In genomic region chr3:46501702-46502101, GRCh38 we compare ENCODE assay signal across 33 cellular contexts. TPM values are rescaled to one million over a fixed set of nuclear protein-coding genes. Genes with fewer than 3 reads are reported as not detected.
DNase-seq lines count a peak whose midpoint lies in the region; ATAC-seq, FAIRE-seq and TF ChIP-seq lines count a peak whose summit lies in the region.
"Had no signal": no experiment of that assay in that cellular context is flagged by ENCODE, and none has a peak within 500 bp of the region (broad histone marks: within the 10 kb centered on the region; RNA-seq: fewer than 3 reads in every experiment).

No MANE protein-coding gene starts in this region.

- H3K36me3 ChIP-seq in gastrocnemius medialis: no peaks in the 10 kb centered on the region
- H3K36me3 ChIP-seq: breast epithelium, esophagus squamous epithelium, neutrophil, prostate gland, thoracic aorta had no signal

- no peak for DNase-seq in GM18507 (ENCODE audit: extremely low spot score, insufficient read length, low read depth)
- DNase-seq in RPMI7951 (ENCODE audit: low read depth): peak; percentile 45
- peak; percentile 13 for DNase-seq in fibroblast of villous mesenchyme (ENCODE audit: low read depth)
- peak in 1 of 2 donors; percentile 49 for DNase-seq in gastrocnemius medialis
- DNase-seq in NOMO-1 treated with dmso at 0.1 percent for 144 hours (lab: John Stamatoyannopoulos, UW; ENCODE audit: unreplicated experiment): no peak
- no peak for DNase-seq in erythroblast (lab: John Stamatoyannopoulos, UW)
- no peak for DNase-seq in NCI-H146 treated with DMSO at 0.1 percent for 48 hours (lab: John Stamatoyannopoulos, UW; ENCODE audit: unreplicated experiment)
- DNase-seq: activated CD4-positive, alpha-beta T cell treated with anti-CD3 and anti-CD28 coated beads, Interleukin-2, amount 50 U/mL, for 1 hour; activated CD8-positive, alpha-beta memory T cell treated with anti-CD3 and anti-CD28 coated beads, Interleukin-2, amount 50 U/mL, for 48 hours; activated naive CD4-positive, alpha-beta T cell treated with anti-CD3 and anti-CD28 coated beads, Interleukin-2, amount 50 U/mL, for 16 hours; amniotic stem cell; DMS153; effector memory CD4-positive, alpha-beta T cell; esophagus squamous epithelium; hippocampal formation; immature natural killer cell; left colon; mesendoderm; NCI-H1694; PC-9; SHP77; stimulated activated naive CD8-positive, alpha-beta T cell treated with anti-CD3 and anti-CD28 coated beads, Interleukin-15, Interleukin-2, amounts not matched to agents 100 U/mL and 50 U/mL, for 24 hours had no signal

- no peaks in the 10 kb centered on the region for H3K9me3 ChIP-seq in gastrocnemius medialis
- H3K9me3 ChIP-seq: breast epithelium, esophagus squamous epithelium, neutrophil, prostate gland, thoracic aorta had no signal

- peak; percentile 18 for FAIRE-seq in GM18507 (lab: Jason Lieb, UNC)
- FAIRE-seq: colon, urothelium cell line had no signal

- no peak for TF ChIP-seq CTCF in fibroblast of villous mesenchyme (IDR thresholded peaks at IDR 0.05; ENCODE audit: insufficient read depth, low read depth, low read length)
- no peak for TF ChIP-seq CTCF in gastrocnemius medialis (IDR thresholded peaks at IDR 0.05 in 4 of 5, conservative IDR thresholded peaks at IDR 0.05 in 1 of 5)

- peaks cover 29 to 38% of the 10 kb centered on the region in 2 donors for H3K4me1 ChIP-seq in gastrocnemius medialis
- H3K4me1 ChIP-seq: breast epithelium, esophagus squamous epithelium, prostate gland had no signal

- no peak for TF ChIP-seq POLR2A in gastrocnemius medialis (IDR thresholded peaks at IDR 0.05)
- no peak for TF ChIP-seq POLR2A in erythroblast (IDR thresholded peaks at IDR 0.05; ENCODE audit: low read length)

- H3K27ac ChIP-seq in gastrocnemius medialis: peak overlapping the region in 3 of 4 donors; percentile 64 to 77 (median 71)
- H3K27ac ChIP-seq: breast epithelium, esophagus squamous epithelium, HL-60, neutrophil, PC-9, prostate gland, thoracic aorta had no signal

- intact Hi-C loops in gastrocnemius medialis (cut with DNase I; ENCODE audit: low total_unique reads): no loop called here

- peak in 1 of 2 donors; percentile 68 for ATAC-seq in gastrocnemius medialis
- ATAC-seq: activated T-helper 17 cell treated with anti-CD3 and anti-CD28 coated beads, Interleukin-2, amount 50 U/mL, for 72 hours; left colon; stimulated activated naive CD8-positive, alpha-beta T cell treated with anti-CD3 and anti-CD28 coated beads, Interleukin-15, Interleukin-2, amounts not matched to agents 100 U/mL and 50 U/mL, for 24 hours; WTC11 had no signal

- in situ Hi-C loops in gastrocnemius medialis (cut with MboI; ENCODE audit: low sequenced_read_pairs in 4 of 4): no loop called here

- no peaks in the 10 kb centered on the region for H3K27me3 ChIP-seq in gastrocnemius medialis
- H3K27me3 ChIP-seq: breast epithelium had no signal

- H3K4me3 ChIP-seq in fibroblast of villous mesenchyme (ENCODE audit: low read depth, low read length) (no peak overlapping the region), gastrocnemius medialis (no peak overlapping the region)
- H3K4me3 ChIP-seq: breast epithelium, esophagus squamous epithelium, PC-9, prostate gland, thoracic aorta had no signal

RNA-seq across cellular contexts. Expression of gene RTP3, which starts 3.9 kb away (rescaled TPM):
- total RNA-seq in RPMI7951 (2014; rRNA removed; shearing (Covaris generic)): not detected in 2 replicates
- 0.43 TPM in 1 of 2 replicates, not detected in the other for total RNA-seq in fibroblast of villous mesenchyme
- not detected for total RNA-seq in gastrocnemius medialis
- total RNA-seq: activated T-helper 17 cell treated with anti-CD3 and anti-CD28 coated beads, Interleukin-2, amount 50 U/mL, for 72 hours; breast epithelium; esophagus squamous epithelium; G401; left colon; NCI-H460; PC-9; thoracic aorta; WTC11 had no signal

RNA-seq across cellular contexts. Expression of gene LTF, which starts 37.0 kb away (rescaled TPM):
- 0.49 and 0.72 TPM in 2 replicates for total RNA-seq in RPMI7951 (2014; rRNA removed; shearing (Covaris generic))
- total RNA-seq in fibroblast of villous mesenchyme (under 0.01 TPM in 1 of 2 replicates, not detected in the other), gastrocnemius medialis (1 to 10 TPM in 2 of 4 donors, under 1 TPM in 2; 0.62 to 5.1 (median 1.1) TPM)
- total RNA-seq: activated T-helper 17 cell treated with anti-CD3 and anti-CD28 coated beads, Interleukin-2, amount 50 U/mL, for 72 hours; G401; NCI-H460; PC-9 had no signal

Comparison
In these comparisons a context has a peak if more than half of its experiments do, and no peak if none do; other contexts are left out.
1. DNase-seq: peak in RPMI7951 (single experiment) and fibroblast of villous mesenchyme (single experiment); none in GM18507 (single experiment), NOMO-1 treated with dmso at 0.1 percent for 144 hours (single experiment), erythroblast (0 of 2) and NCI-H146 treated with DMSO at 0.1 percent for 48 hours (single experiment).